In genomic region chr19:41435936-41436663, GRCh38 we compare ENCODE assay signal across 8 cellular contexts. TPM values are rescaled to one million over a fixed set of nuclear protein-coding genes. Genes with fewer than 3 reads are reported as not detected.
DNase-seq lines count a peak whose midpoint lies in the region; ATAC-seq, FAIRE-seq and TF ChIP-seq lines count a peak whose summit lies in the region.
"Not testable (repeated sequence)": the region's sequence is repeated elsewhere in the genome, so short reads cannot be mapped to it uniquely, and the experiment has no call there.
"Had no signal": no experiment of that assay in that cellular context is flagged by ENCODE, and none has a peak within 500 bp of the region (broad histone marks: within the 10 kb centered on the region; RNA-seq: fewer than 3 reads in every experiment).

No MANE protein-coding gene starts in this region.

- H3K9me2 ChIP-seq in hepatocyte (replicated peaks; ENCODE audit: insufficient read depth): not testable (repeated sequence)

- H3K4me3 Mint-ChIP-seq in chondrocyte (ENCODE audit: unreplicated experiment): not testable (repeated sequence)
- H3K4me3 Mint-ChIP-seq in nephron: peak overlapping the region in 2 of 3 experiments; percentile 33 to 60

- peaks cover 25% of the 10 kb centered on the region for H3K36me3 ChIP-seq in RWPE2 (ENCODE audit: low read depth)
- not testable (repeated sequence) for H3K36me3 ChIP-seq in hepatocyte (replicated peaks; ENCODE audit: insufficient read depth, low read depth); transverse colon

- H4K20me1 ChIP-seq in hepatocyte (ENCODE audit: insufficient read depth, poor library complexity, severe bottlenecking): not testable (repeated sequence)

- H3K4me1 Mint-ChIP-seq in chondrocyte (ENCODE audit: low read depth): not testable (repeated sequence)
- H3K4me1 Mint-ChIP-seq in nephron: peaks cover 14% of the 10 kb centered on the region

- intact Hi-C loops in transverse colon (cut with DNase I; ENCODE audit: low total_unique reads): not testable (repeated sequence)

- H3K36me3 Mint-ChIP-seq in chondrocyte (ENCODE audit: low read depth): not testable (repeated sequence)
- peaks cover 35% of the 10 kb centered on the region for H3K36me3 Mint-ChIP-seq in nephron (ENCODE audit: low read depth)

- not testable (repeated sequence) for TF ChIP-seq CTCF in D721Med (IDR thresholded peaks at IDR 0.05; ENCODE audit: insufficient read depth, missing control alignments); RWPE2 (IDR thresholded peaks at IDR 0.05; ENCODE audit: poor library complexity, severe bottlenecking); chondrocyte (IDR thresholded peaks at IDR 0.05); nephron (IDR thresholded peaks at IDR 0.05; ENCODE audit: unreplicated experiment in 3 of 3); transverse colon (IDR thresholded peaks at IDR 0.05)
- TF ChIP-seq CTCF in hepatocyte (IDR thresholded peaks at IDR 0.05; ENCODE audit: poor library complexity): peak; percentile 3

- TF ChIP-seq POLR2A in transverse colon (IDR thresholded peaks at IDR 0.05): not testable (repeated sequence)

- not testable (repeated sequence) for H3K27ac Mint-ChIP-seq in chondrocyte (ENCODE audit: unreplicated experiment); nephron

- H3K4me2 ChIP-seq in hepatocyte: not testable (repeated sequence)

- peaks cover 10% of the 10 kb centered on the region for H3K79me2 ChIP-seq in hepatocyte

- in situ Hi-C loops in transverse colon (cut with MboI; ENCODE audit: low pct_ligation_motif_present in 1 of 4, low pct_unique_long_range_greater_than_20kb in 1 of 4, low sequenced_read_pairs in 3 of 4): not testable (repeated sequence)

- not testable (repeated sequence) for H3K27ac ChIP-seq in RWPE2 (ENCODE audit: poor library complexity, severe bottlenecking)
- peak overlapping the region; percentile 81 for H3K27ac ChIP-seq in hepatocyte
- H3K27ac ChIP-seq in transverse colon: peak overlapping the region in 3 of 4 donors; percentile 3 to 11 (median 6)

- not testable (repeated sequence) for H2AFZ ChIP-seq in hepatocyte

- H3K9me3 ChIP-seq in RWPE2 (ENCODE audit: severe bottlenecking); hepatocyte (ENCODE audit: low read depth); transverse colon: not testable (repeated sequence)

- H3K27me3 Mint-ChIP-seq in chondrocyte (ENCODE audit: low read depth); nephron (ENCODE audit: low read depth): not testable (repeated sequence)

- ATAC-seq in RWPE2 (ENCODE audit: low read depth): not testable (repeated sequence)

- not testable (repeated sequence) for H3K27me3 ChIP-seq in RWPE2 (ENCODE audit: insufficient read depth, poor library complexity, severe bottlenecking); hepatocyte; transverse colon

- not testable (repeated sequence) for FAIRE-seq in D721Med (lab: Jason Lieb, UNC)

- DNase-seq in D721Med (ENCODE audit: insufficient read length, low spot score): peak; percentile 2
- peak; percentile 23 for DNase-seq in RWPE2 (ENCODE audit: low spot score)
- DNase-seq in chondrocyte (ENCODE audit: low spot score): peak; percentile 47
- DNase-seq in hepatocyte (ENCODE audit: low spot score): peak; percentile 51
- not testable (repeated sequence) for DNase-seq in transverse colon

- not testable (repeated sequence) for TF ChIP-seq EP300 in transverse colon (IDR thresholded peaks at IDR 0.05; ENCODE audit: low read depth)

- H3K4me3 ChIP-seq in RWPE2 (ENCODE audit: severe bottlenecking); hepatocyte; transverse colon: not testable (repeated sequence)

- not testable (repeated sequence) for H3K4me1 ChIP-seq in RWPE2 (ENCODE audit: insufficient read depth, poor library complexity, severe bottlenecking); hepatocyte (ENCODE audit: insufficient read depth)
- H3K4me1 ChIP-seq in transverse colon: peaks cover 0 to 20% (median 5%) of the 10 kb centered on the region in 4 donors

- H3K9me3 Mint-ChIP-seq in chondrocyte (ENCODE audit: low read depth); nephron: not testable (repeated sequence)

- 95% methylated on average over 19 of the region's 19 CpGs for WGBS in hepatocyte (ENCODE audit: low lambda C conversion rate, missing lambda C conversion rate)
- 93 to 100% methylated on average over 4 to 16 of the region's 19 CpGs for WGBS in transverse colon (ENCODE audit: low coverage in 1 of 2), 2 donors

RNA-seq across cellular contexts. Expression of gene DMAC2, which starts 3.6 kb away (rescaled TPM):
- 27.9 to 28.0 TPM (median 28.0 TPM) in 3 replicates for total RNA-seq in chondrocyte
- 54.7 and 62.0 TPM in 2 replicates for total RNA-seq in hepatocyte
- 63.9 and 66.8 TPM in 2 replicates for polyA plus RNA-seq in hepatocyte
- 10 to 100 TPM; 15.9 to 65.8 (median 50.1) TPM for total RNA-seq in transverse colon

RNA-seq across cellular contexts. Expression of gene ERICH4, which starts 6.9 kb away (rescaled TPM):
- total RNA-seq in chondrocyte (not detected in 3 replicates), hepatocyte (2.3 and 3.7 TPM in 2 replicates), transverse colon (not detected)
- polyA plus RNA-seq in hepatocyte: 1.1 and 4.3 TPM in 2 replicates
- total RNA-seq: CD8-positive, alpha-beta T cell; G401 had no signal

RNA-seq across cellular contexts. Expression of gene B3GNT8, which starts 8.9 kb away (rescaled TPM):
- 0.23 to 0.70 TPM in 2 of 3 replicates, not detected in the other for total RNA-seq in chondrocyte
- 5.3 and 9.2 TPM in 2 replicates for total RNA-seq in hepatocyte
- 14.6 and 17.7 TPM in 2 replicates for polyA plus RNA-seq in hepatocyte
- 100 to 1,000 TPM in 1 of 4 donors, 10 to 100 TPM in 3; 18.5 to 225 (median 49.1) TPM for total RNA-seq in transverse colon
- total RNA-seq: G401 had no signal

RNA-seq across cellular contexts. Expression of gene BCKDHA, which starts 38.5 kb away (rescaled TPM):
- total RNA-seq in chondrocyte: 11.6 to 14.6 TPM (median 14.0 TPM) in 3 replicates
- total RNA-seq in hepatocyte: 28.1 and 30.3 TPM in 2 replicates
- polyA plus RNA-seq in hepatocyte: 30.3 and 39.6 TPM in 2 replicates
- 10 to 100 TPM; 12.0 to 29.9 (median 20.9) TPM for total RNA-seq in transverse colon

RNA-seq across cellular contexts. Expression of gene EXOSC5, which starts 38.9 kb away (rescaled TPM):
- total RNA-seq in chondrocyte (5.5 to 7.6 TPM (median 6.2 TPM) in 3 replicates), hepatocyte (7.4 and 13.7 TPM in 2 replicates), transverse colon (10 to 100 TPM in 3 of 4 donors, 1 to 10 TPM in 1; 4.0 to 20.6 (median 10.8) TPM)
- 21.2 and 22.4 TPM in 2 replicates for polyA plus RNA-seq in hepatocyte
